Comparison of ENCODE assay signal across 15 cellular contexts in genomic region chr2:28399289-28399688, GRCh38. TPM values are rescaled to one million over a fixed set of nuclear protein-coding genes. Genes with fewer than 3 reads are reported as not detected.
DNase-seq lines count a peak whose midpoint lies in the region; ATAC-seq and TF ChIP-seq lines count a peak whose summit lies in the region.
"Had no signal": no experiment of that assay in that cellular context is flagged by ENCODE, and none has a peak within 500 bp of the region (broad histone marks: within the 10 kb centered on the region; RNA-seq: fewer than 3 reads in every experiment).

No MANE protein-coding gene starts in this region.

- H3K4me3 Mint-ChIP-seq in stimulated activated naive CD8-positive, alpha-beta T cell treated with anti-CD3 and anti-CD28 coated beads, Interleukin-15, Interleukin-2, amounts not matched to agents 100 ng/mL and 50 ng/mL, for 24 hours, result peak overlapping the region; percentile 16
- H3K4me3 Mint-ChIP-seq in stimulated activated naive B cell treated with anti-CD40 and anti-IgM and Interleukin-4, amounts not matched to agents 10 μg/mL and 1 μg/mL and 100 μg/mL, for 72 hours, result no peak overlapping the region
- H3K4me3 Mint-ChIP-seq: naive thymus-derived CD4-positive, alpha-beta T cell had no signal

- TF ChIP-seq EP300 in ovary (IDR thresholded peaks at IDR 0.05), result no peak

- H3K4me1 Mint-ChIP-seq in stimulated activated naive CD8-positive, alpha-beta T cell treated with anti-CD3 and anti-CD28 coated beads, Interleukin-15, Interleukin-2, amounts not matched to agents 100 ng/mL and 50 ng/mL, for 24 hours (ENCODE audit: low read depth), result peaks cover 39% of the 10 kb centered on the region
- peaks cover 13 to 15% of the 10 kb centered on the region in 2 donors for H3K4me1 Mint-ChIP-seq in stimulated activated naive B cell treated with anti-CD40 and anti-IgM and Interleukin-4, amounts not matched to agents 10 μg/mL and 1 μg/mL and 100 μg/mL, for 72 hours

- H3K27me3 ChIP-seq in ovary, result no peaks in the 10 kb centered on the region

- no peak for DNase-seq in stimulated activated naive CD8-positive, alpha-beta T cell treated with anti-CD3 and anti-CD28 coated beads, Interleukin-15, Interleukin-2, amounts not matched to agents 100 U/mL and 50 U/mL, for 24 hours
- no peak for DNase-seq in fibroblast of villous mesenchyme (ENCODE audit: low read depth)
- DNase-seq in ovary, result no peak
- no peak for DNase-seq in stimulated activated naive B cell treated with anti-CD40 and anti-IgM and Interleukin-4, amounts not matched to agents 10 μg/mL and 1 μg/mL and 100 μg/mL, for 72 hours
- DNase-seq in AG20443 (ENCODE audit: low spot score), result no peak
- no peak for DNase-seq in HUDEP-2 (lab: John Stamatoyannopoulos, UW; ENCODE audit: unreplicated experiment in 76 of 76)
- DNase-seq in GM19240 (ENCODE audit: insufficient read length, low spot score), result no peak
- DNase-seq: C1 segment of cervical spinal cord, GDM1, KG1, SIG-M5, small intestine, WERI-Rb-1 had no signal

- intact Hi-C loops in ovary (cut with DNase I), result loop anchor here (5.0 to 10.0 kb wide), 5 partner anchors 264 to 677 kb away; partner anchors contain the start of genes BABAM2 (in 2 of the 4), RBKS (in 2 of the 4) and MRPL33 (in 1 of the 4)

- H3K36me3 ChIP-seq in ovary, result no peaks in the 10 kb centered on the region
- H3K36me3 ChIP-seq: WERI-Rb-1 had no signal

- H3K4me3 ChIP-seq in fibroblast of villous mesenchyme (ENCODE audit: low read depth, low read length), result peak overlapping the region; percentile 16
- H3K4me3 ChIP-seq in ovary, result peak overlapping the region; percentile 85

- peak overlapping the region; percentile 17 for H3K27ac Mint-ChIP-seq in stimulated activated naive CD8-positive, alpha-beta T cell treated with anti-CD3 and anti-CD28 coated beads, Interleukin-15, Interleukin-2, amounts not matched to agents 100 ng/mL and 50 ng/mL, for 24 hours
- no peak overlapping the region for H3K27ac Mint-ChIP-seq in stimulated activated naive B cell treated with anti-CD40 and anti-IgM and Interleukin-4, amounts not matched to agents 10 μg/mL and 1 μg/mL and 100 μg/mL, for 72 hours

- H3K27ac ChIP-seq in ovary, result peak overlapping the region; percentile 11 to 64
- H3K27ac ChIP-seq: WERI-Rb-1 had no signal

- no peak for TF ChIP-seq POLR2A in ovary (IDR thresholded peaks at IDR 0.05)

- H3K36me3 Mint-ChIP-seq in stimulated activated naive CD8-positive, alpha-beta T cell treated with anti-CD3 and anti-CD28 coated beads, Interleukin-15, Interleukin-2, amounts not matched to agents 100 ng/mL and 50 ng/mL, for 24 hours (ENCODE audit: low read depth), result peaks cover 38% of the 10 kb centered on the region
- H3K36me3 Mint-ChIP-seq in stimulated activated naive B cell treated with anti-CD40 and anti-IgM and Interleukin-4, amounts not matched to agents 10 μg/mL and 1 μg/mL and 100 μg/mL, for 72 hours, result peaks cover 23 to 39% of the 10 kb centered on the region in 2 donors

- TF ChIP-seq CTCF in fibroblast of villous mesenchyme (IDR thresholded peaks at IDR 0.05; ENCODE audit: insufficient read depth, low read depth, low read length), result no peak
- no peak for TF ChIP-seq CTCF in ovary (IDR thresholded peaks at IDR 0.05)

- WGBS in ovary, 3 donors, result 70 to 77% (median 71%) methylated on average over 11 of the region's 11 CpGs

- no peaks in the 10 kb centered on the region for H3K27me3 Mint-ChIP-seq in stimulated activated naive CD8-positive, alpha-beta T cell treated with anti-CD3 and anti-CD28 coated beads, Interleukin-15, Interleukin-2, amounts not matched to agents 100 ng/mL and 50 ng/mL, for 24 hours
- no peaks in the 10 kb centered on the region for H3K27me3 Mint-ChIP-seq in stimulated activated naive B cell treated with anti-CD40 and anti-IgM and Interleukin-4, amounts not matched to agents 10 μg/mL and 1 μg/mL and 100 μg/mL, for 72 hours
- H3K27me3 Mint-ChIP-seq: naive thymus-derived CD4-positive, alpha-beta T cell had no signal

- H3K9me3 ChIP-seq in ovary, result no peaks in the 10 kb centered on the region

- H3K9me3 Mint-ChIP-seq in stimulated activated naive CD8-positive, alpha-beta T cell treated with anti-CD3 and anti-CD28 coated beads, Interleukin-15, Interleukin-2, amounts not matched to agents 100 ng/mL and 50 ng/mL, for 24 hours, result no peaks in the 10 kb centered on the region
- no peaks in the 10 kb centered on the region for H3K9me3 Mint-ChIP-seq in stimulated activated naive B cell treated with anti-CD40 and anti-IgM and Interleukin-4, amounts not matched to agents 10 μg/mL and 1 μg/mL and 100 μg/mL, for 72 hours
- H3K9me3 Mint-ChIP-seq: naive thymus-derived CD4-positive, alpha-beta T cell had no signal

- H3K4me1 ChIP-seq in ovary (ENCODE audit: insufficient read depth), result peaks cover 35% of the 10 kb centered on the region

- ATAC-seq in stimulated activated naive CD8-positive, alpha-beta T cell treated with anti-CD3 and anti-CD28 coated beads, Interleukin-15, Interleukin-2, amounts not matched to agents 100 U/mL and 50 U/mL, for 24 hours, result no peak
- no peak for ATAC-seq in stimulated activated naive B cell treated with anti-CD40 and anti-IgM and Interleukin-4, amounts not matched to agents 10 μg/mL and 1 μg/mL and 100 μg/mL, for 72 hours (replicated peaks)
- ATAC-seq: naive thymus-derived CD4-positive, alpha-beta T cell had no signal

RNA-seq across cellular contexts. Expression of gene FOSL2, which starts 6.6 kb away (rescaled TPM):
- total RNA-seq in fibroblast of villous mesenchyme, result 42.5 and 81.6 TPM in 2 replicates
- 100 to 1,000 TPM; 117 to 322 (median 152) TPM for total RNA-seq in ovary
- 10 to 100 TPM; 56.2 to 75.7 TPM for polyA plus RNA-seq in ovary
